1 cellular context compared by ENCODE assay signal in the genomic region with DNA sequence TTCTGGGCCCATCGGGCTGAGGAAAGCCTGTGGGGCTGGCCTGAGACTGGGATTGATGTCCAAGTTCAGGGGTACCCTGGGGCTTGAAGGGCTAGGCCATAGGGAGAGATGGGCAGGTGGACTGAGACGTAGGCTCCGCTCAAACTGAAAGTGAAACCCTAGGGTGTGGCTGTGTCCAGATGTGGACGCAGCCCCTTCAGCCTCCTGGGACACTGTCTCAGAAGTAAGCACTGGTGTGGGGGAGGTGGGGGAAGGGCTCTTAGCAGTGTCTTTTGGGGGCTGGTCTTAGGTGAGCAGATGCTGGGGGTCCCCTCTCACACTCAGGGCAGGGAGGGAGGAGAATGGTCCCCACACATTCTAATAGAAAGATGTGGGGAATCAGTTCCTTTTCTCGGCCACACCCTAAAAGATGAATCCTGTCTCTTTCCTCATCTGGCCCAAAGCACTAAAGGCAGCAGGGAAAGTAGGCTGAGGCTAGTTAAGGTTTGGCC.
TF ChIP-seq lines count a peak whose summit lies in the region.

No MANE protein-coding gene starts in this region.

TF ChIP-seq in HepG2, 621 proteins besides CTCF, POLR2A, EP300 and RAD21 (continued from another document):
- TF ChIP-seq, protein P1, sequence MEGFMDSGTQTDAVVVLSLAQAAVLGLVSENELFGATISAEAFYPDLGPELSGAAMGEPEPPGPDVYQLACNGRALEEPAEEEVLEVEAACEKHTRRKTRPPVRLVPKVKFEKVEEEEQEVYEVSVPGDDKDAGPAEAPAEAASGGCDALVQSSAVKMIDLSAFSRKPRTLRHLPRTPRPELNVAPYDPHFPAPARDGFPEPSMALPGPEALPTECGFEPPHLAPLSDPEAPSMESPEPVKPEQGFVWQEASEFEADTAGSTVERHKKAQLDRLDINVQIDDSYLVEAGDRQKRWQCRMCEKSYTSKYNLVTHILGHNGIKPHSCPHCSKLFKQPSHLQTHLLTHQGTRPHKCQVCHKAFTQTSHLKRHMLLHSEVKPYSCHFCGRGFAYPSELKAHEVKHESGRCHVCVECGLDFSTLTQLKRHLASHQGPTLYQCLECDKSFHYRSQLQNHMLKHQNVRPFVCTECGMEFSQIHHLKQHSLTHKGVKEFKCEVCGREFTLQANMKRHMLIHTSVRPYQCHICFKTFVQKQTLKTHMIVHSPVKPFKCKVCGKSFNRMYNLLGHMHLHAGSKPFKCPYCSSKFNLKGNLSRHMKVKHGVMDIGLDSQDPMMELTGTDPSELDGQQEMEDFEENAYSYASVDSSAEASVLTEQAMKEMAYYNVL (CRISPR knock-in tag; IDR thresholded peaks at IDR 0.05; ENCODE audit: borderline replicate concordance) = no peak
TF ChIP-seq in HepG2: peak in this region for 1.
